ENCODE assay signal across 8 cellular contexts in the genomic region with DNA sequence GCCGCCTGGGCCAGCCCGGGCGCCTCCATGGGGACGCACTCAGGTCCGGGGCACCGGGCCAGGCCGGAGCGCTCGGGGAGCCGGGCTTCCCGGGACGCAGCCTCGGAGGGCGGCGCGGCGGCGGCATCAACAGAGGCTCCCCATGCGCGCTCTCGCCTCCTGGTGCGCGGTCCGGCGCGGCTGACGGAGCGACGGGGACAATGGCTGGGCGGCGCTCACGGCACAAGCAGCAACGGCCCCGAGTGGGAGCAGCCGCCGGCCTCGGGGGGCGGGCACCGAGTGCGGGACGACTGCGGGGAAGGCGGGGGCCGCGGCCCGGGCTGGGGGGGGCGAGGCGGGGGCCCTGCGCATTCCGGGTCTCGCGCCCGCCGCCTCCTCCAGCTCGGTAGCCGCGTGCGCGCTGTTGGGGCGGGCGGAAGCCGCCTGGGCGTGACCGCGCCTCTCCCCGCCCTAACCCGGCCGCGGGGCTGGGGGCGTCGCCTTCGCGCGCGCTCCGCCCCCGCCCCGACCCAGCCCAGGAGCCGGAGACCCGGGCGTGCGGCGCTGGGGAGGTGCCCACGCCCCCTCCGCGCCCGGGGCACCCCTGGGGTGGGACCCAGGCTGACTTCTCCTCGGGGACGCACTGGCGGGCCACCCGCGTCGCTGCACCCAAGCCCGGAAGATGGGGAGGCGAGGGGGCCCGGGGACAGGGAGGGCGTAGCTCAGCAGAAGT. TPM values are rescaled to one million over a fixed set of nuclear protein-coding genes. Genes with fewer than 3 reads are reported as not detected.
DNase-seq lines count a peak whose midpoint lies in the region; ATAC-seq and TF ChIP-seq lines count a peak whose summit lies in the region.

A gene (minus strand): TSS at position 425 of the 712 bp plus-strand sequence. CDS start 396 bp downstream, at position 29.

- no peak for TF ChIP-seq POLR2A in testis (IDR thresholded peaks at IDR 0.05)

- H2AFZ ChIP-seq in OCI-LY1 (ENCODE audit: low read length): no peak within 1 kb of the TSS

- intact Hi-C loops in testis (cut with DNase I; ENCODE audit: low total_unique reads): no loop called here

- H3K27me3 ChIP-seq in OCI-LY1 (ENCODE audit: insufficient read depth, low read length) (no peaks in the 10 kb centered on the region), neutrophil (peaks cover 13% of the 10 kb centered on the region), testis (no peaks in the 10 kb centered on the region)

- H3K4me2 ChIP-seq in OCI-LY1 (ENCODE audit: low read length): peak within 1 kb of the TSS; percentile 72

- no peaks in the 10 kb centered on the region for H3K79me2 ChIP-seq in OCI-LY1 (ENCODE audit: insufficient read depth, low read length)

- ATAC-seq in GM18868 (IDR thresholded peaks at IDR 0.05; ENCODE audit: unreplicated experiment) (peak; percentile 82), HG03095 (IDR thresholded peaks at IDR 0.05; ENCODE audit: unreplicated experiment) (peak; percentile 85)

- in situ Hi-C loops in ACHN (cut with HindIII; ENCODE audit: low pct_ligation_motif_present, low pct_unique_long_range_greater_than_20kb, low sequenced_read_pairs): no loop called here

- H4K20me1 ChIP-seq in OCI-LY1 (ENCODE audit: insufficient read depth, low read length): no peaks in the 10 kb centered on the region

- H3K4me1 ChIP-seq in OCI-LY1 (ENCODE audit: insufficient read depth, low read length, severe bottlenecking): peaks cover 10% of the 10 kb centered on the region
- H3K4me1 ChIP-seq in neutrophil (ENCODE audit: control insufficient read depth in 1 of 2, insufficient read depth in 1 of 2, low read depth in 1 of 2, low read length in 1 of 2): peaks cover 7 to 15% of the 10 kb centered on the region in 2 experiments
- no peaks in the 10 kb centered on the region for H3K4me1 ChIP-seq in testis

- H3K27ac ChIP-seq in OCI-LY1 (ENCODE audit: low read depth, low read length, poor library complexity, severe bottlenecking): peak within 1 kb of the TSS; percentile 23
- no peak within 1 kb of the TSS for H3K27ac ChIP-seq in neutrophil
- H3K27ac ChIP-seq in testis: peak within 1 kb of the TSS; percentile 77 to 82

- H3K9me3 ChIP-seq in OCI-LY1 (ENCODE audit: low read length): no peaks in the 10 kb centered on the region
- no peaks in the 10 kb centered on the region for H3K9me3 ChIP-seq in neutrophil
- H3K9me3 ChIP-seq in testis: no peaks in the 10 kb centered on the region

- peak within 1 kb of the TSS; percentile 75 for H3K4me3 ChIP-seq in OCI-LY1 (ENCODE audit: low read depth, low read length, poor library complexity, severe bottlenecking)
- peak within 1 kb of the TSS; percentile 66 for H3K4me3 ChIP-seq in fibroblast of villous mesenchyme (ENCODE audit: low read depth, low read length)
- peak within 1 kb of the TSS; percentile 60 to 64 for H3K4me3 ChIP-seq in neutrophil (ENCODE audit: low read depth in 1 of 2, low read length in 1 of 2)
- peak within 1 kb of the TSS; percentile 66 to 74 for H3K4me3 ChIP-seq in testis

- no peaks in the 10 kb centered on the region for H3F3A ChIP-seq in OCI-LY1 (ENCODE audit: insufficient read depth, low read length)

- no peaks in the 10 kb centered on the region for H3K36me3 ChIP-seq in OCI-LY1 (ENCODE audit: insufficient read depth, low read length)
- H3K36me3 ChIP-seq in neutrophil: no peaks in the 10 kb centered on the region
- no peaks in the 10 kb centered on the region for H3K36me3 ChIP-seq in testis (ENCODE audit: low read depth, missing control alignments)

- no peak for TF ChIP-seq CTCF in OCI-LY1 (IDR thresholded peaks at IDR 0.05; ENCODE audit: low read length)
- TF ChIP-seq CTCF in fibroblast of villous mesenchyme (IDR thresholded peaks at IDR 0.05; ENCODE audit: insufficient read depth, low read depth, low read length): no peak
- no peak for TF ChIP-seq CTCF in neutrophil (IDR thresholded peaks at IDR 0.05)
- TF ChIP-seq CTCF in testis (IDR thresholded peaks at IDR 0.05): no peak

- DNase-seq in ACHN (peak; percentile 45), activated T-helper 1 cell treated with Interleukin-2 at 50 U/mL for 16 hours (ENCODE audit: low read depth) (peak; percentile 76), fibroblast of villous mesenchyme (ENCODE audit: low read depth) (peak; percentile 45), testis (peak; percentile 63)

- no peaks in the 10 kb centered on the region for H3K9me2 ChIP-seq in OCI-LY1 (ENCODE audit: low read depth, low read length)

- peak within 1 kb of the TSS; percentile 78 for H3K9ac ChIP-seq in OCI-LY1 (ENCODE audit: low read length)

- 0% methylated on average over 34 of the region's 97 CpGs; no CpG with 5 or more reads in 1 of the 2 donors for WGBS in testis, 2 donors

RNA-seq across cellular contexts. Expression of the gene that starts here (rescaled TPM):
- total RNA-seq in fibroblast of villous mesenchyme (7.1 and 14.7 TPM in 2 replicates), testis (10 to 100 TPM; 39.9 to 40.1 TPM)
- polyA plus RNA-seq in testis (ENCODE audit: insufficient read depth, low read depth, low replicate concordance): 19.2 TPM
